Comparison of ENCODE assay signal across 20 cellular contexts in the genomic region with DNA sequence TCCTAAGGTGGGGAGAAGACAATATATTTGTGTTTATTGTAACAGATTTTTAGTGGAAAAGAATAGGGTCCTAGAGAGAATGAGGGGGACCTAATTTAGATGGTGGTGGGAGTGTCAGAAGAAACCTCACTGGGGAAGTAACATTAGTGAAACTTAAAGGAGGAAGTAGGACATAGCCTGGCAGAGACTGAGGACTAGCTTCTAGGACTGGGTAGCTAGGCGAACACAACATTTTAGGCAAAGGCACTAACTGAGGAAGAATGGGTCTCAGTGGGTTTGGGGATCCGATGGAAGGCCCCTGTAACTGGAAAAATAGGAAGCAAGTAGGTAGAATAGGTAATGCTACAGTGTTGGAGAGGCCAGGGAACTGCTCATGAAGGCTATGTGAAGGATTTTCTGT. TPM values are rescaled to one million over a fixed set of nuclear protein-coding genes. Genes with fewer than 3 reads are reported as not detected.
A peak's percentile ranks its signal among the peaks of the same experiment; 100 is the strongest.
DNase-seq lines count a peak whose midpoint lies in the region; ATAC-seq, FAIRE-seq and TF ChIP-seq lines count a peak whose summit lies in the region.
"Had no signal": no experiment of that assay in that cellular context is flagged by ENCODE, and none has a peak within 500 bp of the region (broad histone marks: within the 10 kb centered on the region; RNA-seq: fewer than 3 reads in every experiment).

No MANE protein-coding gene starts in this region.

- H3K4me3 Mint-ChIP-seq in CD14-positive monocyte (peak overlapping the region in 1 of 2 donors; percentile 44), naive B cell (peak overlapping the region in 6 of 8 donors; percentile 27 to 83 (median 64)), progenitor cell of endocrine pancreas (ENCODE audit: low read depth) (no peak overlapping the region)
- H3K4me3 Mint-ChIP-seq: activated naive CD8-positive, alpha-beta T cell treated with anti-CD3 and anti-CD28 coated beads, Interleukin-2, amount 10 ng/mL, durations not matched to agents 7 days and 5 days; T-cell had no signal

- H3K27ac Mint-ChIP-seq in CD14-positive monocyte (peak overlapping the region; percentile 77 to 93 (median 89)), naive B cell (peak overlapping the region; percentile 23 to 97 (median 83)), progenitor cell of endocrine pancreas (no peak overlapping the region)
- H3K27ac Mint-ChIP-seq: activated naive CD8-positive, alpha-beta T cell treated with anti-CD3 and anti-CD28 coated beads, Interleukin-2, amount 10 ng/mL, durations not matched to agents 7 days and 5 days had no signal

- peak; percentile 84 for FAIRE-seq in GM19239 (lab: Jason Lieb, UNC)
- FAIRE-seq: H1 had no signal

- H3K4me1 Mint-ChIP-seq in CD14-positive monocyte = peaks cover 27% of the 10 kb centered on the region
- peaks cover 34 to 38% (median 36%) of the 10 kb centered on the region in 3 donors for H3K4me1 Mint-ChIP-seq in naive B cell
- peaks cover 5% of the 10 kb centered on the region for H3K4me1 Mint-ChIP-seq in progenitor cell of endocrine pancreas (ENCODE audit: low read depth)

- H3K36me3 Mint-ChIP-seq in CD14-positive monocyte = peaks cover 28 to 30% of the 10 kb centered on the region in 2 donors
- H3K36me3 Mint-ChIP-seq in naive B cell = peaks cover 0 to 8% of the 10 kb centered on the region in 2 donors
- peaks cover 11% of the 10 kb centered on the region for H3K36me3 Mint-ChIP-seq in progenitor cell of endocrine pancreas (ENCODE audit: insufficient read depth)

- TF ChIP-seq CTCF in CD14-positive monocyte (IDR thresholded peaks at IDR 0.05) (no peak), progenitor cell of endocrine pancreas (IDR thresholded peaks at IDR 0.05; ENCODE audit: unreplicated experiment) (no peak)

- H3K9me3 Mint-ChIP-seq in CD14-positive monocyte = no peaks in the 10 kb centered on the region
- H3K9me3 Mint-ChIP-seq in naive B cell = peaks cover 0 to 4% (median 0%) of the 10 kb centered on the region in 7 donors
- no peaks in the 10 kb centered on the region for H3K9me3 Mint-ChIP-seq in progenitor cell of endocrine pancreas (ENCODE audit: low read depth)
- H3K9me3 Mint-ChIP-seq: activated naive CD8-positive, alpha-beta T cell treated with anti-CD3 and anti-CD28 coated beads, Interleukin-2, amount 10 ng/mL, durations not matched to agents 7 days and 5 days; T-cell had no signal

- H3K27me3 Mint-ChIP-seq in CD14-positive monocyte (ENCODE audit: low read depth in 3 of 3) (no peaks in the 10 kb centered on the region), naive B cell (no peaks in the 10 kb centered on the region), progenitor cell of endocrine pancreas (no peaks in the 10 kb centered on the region)
- H3K27me3 Mint-ChIP-seq: activated naive CD8-positive, alpha-beta T cell treated with anti-CD3 and anti-CD28 coated beads, Interleukin-2, amount 10 ng/mL, durations not matched to agents 7 days and 5 days; T-cell had no signal

- peak; percentile 46 to 49 for ATAC-seq in naive B cell (ENCODE audit: low read depth in 2 of 2)
- ATAC-seq: left lung, right cardiac atrium, T-cell had no signal

- intact Hi-C loops in CD14-positive monocyte (cut with micrococcal nuclease) = loop anchor here in 1 of 2 donors (10.0 kb wide), 1 partner anchor 56 kb away; a partner anchor contains a TSS

- DNase-seq in CD14-positive monocyte (ENCODE audit: low spot score) = no peak
- peak; percentile 21 for DNase-seq in GM19239 (ENCODE audit: insufficient read length, low spot score)
- peak; percentile 49 for DNase-seq in SIG-M5 (lab: John Stamatoyannopoulos, UW)
- peak; percentile 46 for DNase-seq in naive B cell
- DNase-seq in progenitor cell of endocrine pancreas (ENCODE audit: low spot score, unreplicated experiment) = no peak
- no peak for DNase-seq in NCI-H2227 treated with DMSO at 0.1 percent for 48 hours (lab: John Stamatoyannopoulos, UW)
- DNase-seq in RKO (ENCODE audit: low spot score) = no peak
- DNase-seq in NCI-H2171 treated with DMSO at 0.1 percent for 48 hours (lab: John Stamatoyannopoulos, UW) = no peak
- DNase-seq: activated naive CD8-positive, alpha-beta T cell treated with anti-CD3 and anti-CD28 coated beads, Interleukin-2, amount 10 ng/mL, durations not matched to agents 7 days and 5 days; effector CD4-positive, alpha-beta T cell; hippocampal formation; left lung; NCI-H1105; NCI-H226; right cardiac atrium; stimulated activated CD4-positive, alpha-beta T cell treated with anti-CD3 and anti-CD28 coated beads, Interleukin-1b, Interleukin-23, amount 100 ng/mL, for 48 hours; T-cell; transverse colon had no signal

RNA-seq across cellular contexts. Expression of a gene that starts 4.2 kb away (rescaled TPM):
- 10 to 100 TPM; 84.0 to 84.6 TPM for polyA plus RNA-seq in CD14-positive monocyte
- polyA plus RNA-seq in naive B cell (ENCODE audit: low read depth in 6 of 6) = 100 to 1,000 TPM; 108 to 236 (median 132) TPM
- total RNA-seq in progenitor cell of endocrine pancreas = 40.7 and 43.0 TPM in 2 replicates

RNA-seq across cellular contexts. Expression of a gene that starts 43.6 kb away (rescaled TPM):
- polyA plus RNA-seq in CD14-positive monocyte (under 1 TPM; 0.52 to 0.97 TPM), naive B cell (ENCODE audit: low read depth in 6 of 6) (under 1 TPM; 0.14 to 0.68 (median 0.52) TPM)
- total RNA-seq in progenitor cell of endocrine pancreas = 1.6 and 2.9 TPM in 2 replicates
- total RNA-seq: fibroblast of lung had no signal

RNA-seq across cellular contexts. Expression of a gene that starts 54.7 kb away (rescaled TPM):
- polyA plus RNA-seq in CD14-positive monocyte (10 to 100 TPM; 21.3 to 28.3 TPM), naive B cell (ENCODE audit: low read depth in 6 of 6) (10 to 100 TPM; 26.7 to 42.7 (median 33.5) TPM)
- 57.4 and 63.7 TPM in 2 replicates for total RNA-seq in progenitor cell of endocrine pancreas

RNA-seq across cellular contexts. Expression of a gene that starts 55.0 kb away (rescaled TPM):
- polyA plus RNA-seq in CD14-positive monocyte = 10 to 100 TPM; 75.4 to 78.6 TPM
- polyA plus RNA-seq in naive B cell (ENCODE audit: low read depth in 6 of 6) = 100 to 1,000 TPM in 1 of 6 donors, 10 to 100 TPM in 5; 85.1 to 109 (median 93.6) TPM
- 101 and 115 TPM in 2 replicates for total RNA-seq in progenitor cell of endocrine pancreas

Comparison
In these comparisons a context has a peak if more than half of its experiments do, and no peak if none do; other contexts are left out.
1. DNase-seq: peak in GM19239 (single experiment), SIG-M5 (single experiment) and naive B cell (single experiment); none in CD14-positive monocyte (single experiment), progenitor cell of endocrine pancreas (single experiment), NCI-H2227 treated with DMSO at 0.1 percent for 48 hours (single experiment), RKO (single experiment) and NCI-H2171 treated with DMSO at 0.1 percent for 48 hours (single experiment).